ENCODE assay signal across 24 cellular contexts in genomic region chr1:119329521-119329920, GRCh38. TPM values are rescaled to one million over a fixed set of nuclear protein-coding genes. Genes with fewer than 3 reads are reported as not detected.
DNase-seq lines count a peak whose midpoint lies in the region; ATAC-seq and TF ChIP-seq lines count a peak whose summit lies in the region.
"Had no signal": no experiment of that assay in that cellular context is flagged by ENCODE, and none has a peak within 500 bp of the region (broad histone marks: within the 10 kb centered on the region; RNA-seq: fewer than 3 reads in every experiment).

No MANE protein-coding gene starts in this region.

- H3K4me3 Mint-ChIP-seq in brain (no peak overlapping the region), nephron (peak overlapping the region in 1 of 3 experiments; percentile 11)
- H3K4me3 Mint-ChIP-seq: CD14-positive monocyte had no signal

- TF ChIP-seq CTCF in brain (conservative IDR thresholded peaks at IDR 0.05): no peak
- TF ChIP-seq CTCF in nephron (IDR thresholded peaks at IDR 0.05; ENCODE audit: unreplicated experiment in 3 of 3): no peak
- TF ChIP-seq CTCF in GM10266 (IDR thresholded peaks at IDR 0.05; ENCODE audit: control insufficient read depth, insufficient read depth, low read depth, missing control alignments): no peak

- CTCF ChIA-PET in HEK293T (lab: Yijun Ruan, JAX): no interaction called here

- H3K27me3 Mint-ChIP-seq in brain (peaks cover 2% of the 10 kb centered on the region), nephron (ENCODE audit: low read depth) (peaks cover 34% of the 10 kb centered on the region)

- ATAC-seq in HG03025 (IDR thresholded peaks at IDR 0.05; ENCODE audit: low FRiP score, unreplicated experiment): no peak
- ATAC-seq: HepG2, K562, Panc1 had no signal

- peak; percentile 13 to 60 for DNase-seq in NCI-H446 (lab: John Stamatoyannopoulos, UW)
- DNase-seq in HEK293T (ENCODE audit: extremely low spot score): no peak
- DNase-seq in GM10266 (ENCODE audit: extremely low spot score): no peak
- DNase-seq in COR-L47 (lab: John Stamatoyannopoulos, UW): no peak
- DNase-seq: BE2C; Calu3; CD8-positive, alpha-beta memory T cell; DMS79 treated with DMSO at 0.1 percent for 48 hours; GF-D8; GOT3; HCEC 1CT; Kasumi-1; NCI-H1105 treated with DMSO at 0.1 percent for 48 hours; NCI-H146; NCI-H1930; NCI-H526 treated with DMSO at 0.1 percent for 48 hours; SHP77 had no signal

- H3K27ac Mint-ChIP-seq in brain (peak overlapping the region in 3 of 5 experiments; percentile 35 to 57 (median 52)), nephron (peak overlapping the region in 2 of 3 experiments; percentile 10 to 18)
- H3K27ac Mint-ChIP-seq: CD14-positive monocyte; CD8-positive, alpha-beta memory T cell had no signal

- H3K4me1 Mint-ChIP-seq in brain: peaks cover 66% of the 10 kb centered on the region
- H3K4me1 Mint-ChIP-seq in nephron: peaks cover 67% of the 10 kb centered on the region

- H3K36me3 Mint-ChIP-seq in brain: no peaks in the 10 kb centered on the region
- no peaks in the 10 kb centered on the region for H3K36me3 Mint-ChIP-seq in nephron (ENCODE audit: low read depth)
- H3K36me3 Mint-ChIP-seq: CD14-positive monocyte; CD8-positive, alpha-beta memory T cell had no signal

- POLR2A ChIA-PET in HEK293T (lab: Yijun Ruan, JAX): no interaction called here

- H3K9me3 Mint-ChIP-seq in brain: peaks cover 0 to 2% (median 0%) of the 10 kb centered on the region in 5 experiments
- no peaks in the 10 kb centered on the region for H3K9me3 Mint-ChIP-seq in nephron
- H3K9me3 Mint-ChIP-seq: CD8-positive, alpha-beta memory T cell had no signal

TF ChIP-seq in HEK293T, 16 proteins besides CTCF, POLR2A, EP300 and RAD21:
- no peak for TF ChIP-seq FOXM1 (IDR thresholded peaks at IDR 0.05; ENCODE audit: borderline replicate concordance)
- TF ChIP-seq ARNT (IDR thresholded peaks at IDR 0.05): no peak
- TF ChIP-seq LEF1 (IDR thresholded peaks at IDR 0.05; ENCODE audit: borderline replicate concordance): no peak
- TF ChIP-seq L3MBTL2 (conservative IDR thresholded peaks at IDR 0.05): no peak
- no peak for TF ChIP-seq FOXK2 (IDR thresholded peaks at IDR 0.05)
- TF ChIP-seq HDGF (IDR thresholded peaks at IDR 0.05; ENCODE audit: borderline replicate concordance): no peak

RNA-seq across cellular contexts. Expression of gene HAO2, which starts 39.1 kb away (rescaled TPM):
- polyA plus RNA-seq in brain (ENCODE audit: insufficient read depth, low read depth, low replicate concordance): not detected
- polyA plus RNA-seq: CD14-positive monocyte; CD8-positive, alpha-beta memory T cell; K562 had no signal

Comparison
In these comparisons a context has a peak if more than half of its experiments do, and no peak if none do; other contexts are left out.
1. DNase-seq: peak in NCI-H446 (2 of 2); none in HEK293T (single experiment), GM10266 (single experiment) and COR-L47 (single experiment).